Comparison of ENCODE assay signal across 8 cellular contexts in the genomic region with DNA sequence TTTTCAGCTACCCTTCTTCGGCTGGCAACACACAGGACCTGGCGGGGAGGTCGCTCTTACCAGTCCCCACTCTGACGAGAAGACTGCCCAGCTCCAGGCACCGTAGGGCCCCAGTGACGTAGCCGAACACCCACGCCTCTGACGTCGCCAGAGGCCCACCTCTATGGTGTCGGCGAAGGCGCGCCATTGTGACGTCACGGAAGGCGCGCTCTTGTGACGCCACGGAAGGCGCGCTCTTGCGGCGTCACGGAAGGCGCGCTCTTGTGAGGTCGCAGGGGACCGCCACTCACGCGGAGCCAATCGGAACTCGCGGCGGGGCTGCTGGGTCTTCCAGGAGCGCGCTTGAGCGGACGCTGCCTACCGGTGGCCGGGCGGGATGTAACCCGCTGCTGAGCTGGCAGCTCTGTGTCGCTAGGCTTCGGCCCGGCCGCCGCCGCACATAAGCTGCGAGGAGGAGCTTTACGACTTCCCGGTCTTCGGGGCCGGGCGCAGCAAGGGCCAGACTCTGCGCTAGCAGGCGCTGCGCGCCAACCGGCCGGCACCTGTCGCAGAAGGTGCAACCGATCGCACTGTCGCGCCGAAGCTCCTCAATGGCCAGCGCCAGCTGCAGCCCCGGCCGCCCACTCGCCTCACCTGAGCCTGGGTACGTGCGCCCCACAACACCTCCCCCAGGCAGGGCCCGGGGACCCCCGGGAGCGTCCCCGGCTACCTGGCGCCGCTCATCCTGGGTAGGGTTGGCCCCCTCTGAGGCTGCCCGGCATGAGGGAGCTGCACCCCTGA.
A peak's percentile ranks its signal among the peaks of the same experiment; 100 is the strongest.
DNase-seq lines count a peak whose midpoint lies in the region; ATAC-seq and TF ChIP-seq lines count a peak whose summit lies in the region.
"Not testable (repeated sequence)": the region's sequence is repeated elsewhere in the genome, so short reads cannot be mapped to it uniquely, and the experiment has no call there.

No MANE protein-coding gene starts in this region.

- H2AFZ ChIP-seq in PC-9 = not testable (repeated sequence)

- not testable (repeated sequence) for H3K36me3 ChIP-seq in PC-9 (ENCODE audit: low read depth); esophagus muscularis mucosa; muscle layer of duodenum (ENCODE audit: control insufficient read depth in 1 of 2, insufficient read depth in 2 of 2, low read length in 2 of 2)

- H3K27me3 ChIP-seq in PC-9 (ENCODE audit: insufficient read depth, low read depth); esophagus muscularis mucosa; muscle layer of duodenum (ENCODE audit: low read depth, low read length): not testable (repeated sequence)

- BruUV-seq in PC-9 (replicated peaks; lab: Mats Ljungman, UMichigan) = not testable (repeated sequence)

- not testable (repeated sequence) for H3K4me1 ChIP-seq in PC-9 (replicated peaks; ENCODE audit: insufficient read depth); muscle layer of duodenum (ENCODE audit: control insufficient read depth in 1 of 2, insufficient read depth in 2 of 2, low read length in 2 of 2)
- H3K4me1 ChIP-seq in esophagus muscularis mucosa = peaks cover 5 to 10% (median 7%) of the 10 kb centered on the region in 4 donors

- peak; percentile 80 for DNase-seq in DMS79 (lab: John Stamatoyannopoulos, UW)
- DNase-seq in KBM-7 = peak; percentile 99
- DNase-seq in PC-9 = peak; percentile 79 to 82
- peak; percentile 99 for DNase-seq in activated T-cell treated with anti-CD3 and anti-CD28 coated beads, Interleukin-2, amount 50 U/mL, for 48 hours
- DNase-seq in esophagus muscularis mucosa (ENCODE audit: extremely low spot score) = peak; percentile 99
- DNase-seq in stimulated activated CD8-positive, alpha-beta memory T cell treated with anti-CD3 and anti-CD28 coated beads, Interleukin-7, amount 100 ng/mL, for 24 hours (ENCODE audit: low read depth) = peak; percentile 93

- peak; percentile 100 for ATAC-seq in GM21723 (IDR thresholded peaks at IDR 0.05; ENCODE audit: unreplicated experiment)

- H3F3A ChIP-seq in PC-9 (ENCODE audit: insufficient read depth, low read depth) = not testable (repeated sequence)

- H3K4me3 ChIP-seq in PC-9 (peak overlapping the region; percentile 52; the same call in 1 of the 2 replicates), esophagus muscularis mucosa (peak overlapping the region; percentile 59 to 83 (median 76)), muscle layer of duodenum (ENCODE audit: low read depth in 1 of 2, low read length in 2 of 2) (peak overlapping the region; percentile 44 to 70)

- in situ Hi-C loops in KBM-7 (cut with MboI; ENCODE audit: low pct_unique_long_range_greater_than_20kb, low sequenced_read_pairs) = not testable (repeated sequence)

- not testable (repeated sequence) for H3K9me3 ChIP-seq in PC-9 (ENCODE audit: insufficient read depth, low read depth); esophagus muscularis mucosa; muscle layer of duodenum (ENCODE audit: control insufficient read depth in 1 of 2, low read length in 2 of 2)

- H3K27ac ChIP-seq in PC-9 (peak overlapping the region; percentile 57; the same call in 1 of the 2 replicates), esophagus muscularis mucosa (replicated peaks in 1 of 4) (peak overlapping the region; percentile 84 to 95 (median 92)), muscle layer of duodenum (ENCODE audit: low read length) (peak overlapping the region; percentile 77)

- H3K4me2 ChIP-seq in PC-9 = not testable (repeated sequence)

- POLR2A ChIA-PET in PC-9 (lab: Charles Lee; ENCODE audit: unreplicated experiment) = interaction anchor here (0.7 kb wide), 1 partner anchor 317 kb away, joined by 6 read pairs; no protein-coding TSS in a partner anchor

- H3K79me2 ChIP-seq in PC-9 (ENCODE audit: low read depth) = not testable (repeated sequence)

- TF ChIP-seq CTCF in PC-9 (conservative IDR thresholded peaks at IDR 0.05) = not testable (repeated sequence)
- TF ChIP-seq CTCF in esophagus muscularis mucosa (IDR thresholded peaks at IDR 0.05) = peak in 1 of 3 experiments; percentile 48

- not testable (repeated sequence) for H4K20me1 ChIP-seq in PC-9 (ENCODE audit: insufficient read depth)

- not testable (repeated sequence) for TF ChIP-seq EP300 in esophagus muscularis mucosa (IDR thresholded peaks at IDR 0.05)

- TF ChIP-seq POLR2A in esophagus muscularis mucosa (IDR thresholded peaks at IDR 0.05; ENCODE audit: low read depth) = peak; percentile 10

- not testable (repeated sequence) for H3K9me2 ChIP-seq in PC-9 (ENCODE audit: insufficient read depth)

- WGBS in esophagus muscularis mucosa = 0% methylated on average over 16 of the region's 80 CpGs

- CTCF ChIA-PET in PC-9 (lab: Charles Lee) = interaction anchor here (0.6 to 0.7 kb wide), 3 partner anchors 11 to 171 kb away, joined by 3 to 5 read pairs (median 4); no protein-coding TSS in a partner anchor

- intact Hi-C loops in PC-9 (cut with micrococcal nuclease; ENCODE audit: unreplicated experiment); esophagus muscularis mucosa (cut with DNase I): not testable (repeated sequence)

Comparison
In these comparisons a context has a peak if more than half of its experiments do, and no peak if none do; other contexts are left out.
1. Peak in every context shown above with its lines: DNase-seq, ATAC-seq, H3K4me3 ChIP-seq and H3K27ac ChIP-seq.